9 cellular contexts compared by ENCODE assay signal in genomic region chr2:237922641-237923361, GRCh38. TPM values are rescaled to one million over a fixed set of nuclear protein-coding genes. Genes with fewer than 3 reads are reported as not detected.
A peak's percentile ranks its signal among the peaks of the same experiment; 100 is the strongest.
DNase-seq lines count a peak whose midpoint lies in the region; ATAC-seq and TF ChIP-seq lines count a peak whose summit lies in the region.
"Had no signal": no experiment of that assay in that cellular context is flagged by ENCODE, and none has a peak within 500 bp of the region (broad histone marks: within the 10 kb centered on the region; RNA-seq: fewer than 3 reads in every experiment).

No MANE protein-coding gene starts in this region.

- H3K36me3 Mint-ChIP-seq in activated CD4-positive, alpha-beta T cell treated with anti-CD3 and anti-CD28 coated beads for 36 hours (ENCODE audit: low read depth), result no peaks in the 10 kb centered on the region
- peaks cover 3% of the 10 kb centered on the region for H3K36me3 Mint-ChIP-seq in activated T-helper 1 cell treated with anti-CD3 and anti-CD28 coated beads, Interleukin-12 subunit alpha, Interleukin-12 subunit beta, Interleukin-2, Interleukin-4 antibody, amounts not matched to agents 30 ng/mL and 10 ng/mL and 1 ng/mL, durations not matched to agents 14 hours and 24 hours and 36 hours (ENCODE audit: low read depth)

- H3K27me3 ChIP-seq in right lobe of liver (no peaks in the 10 kb centered on the region), tibial artery (no peaks in the 10 kb centered on the region)

- 31% methylated on average over 4 of the region's 13 CpGs for WGBS in right lobe of liver (ENCODE audit: insufficient coverage, low coverage, low lambda C conversion rate, missing lambda C conversion rate)

- no peaks in the 10 kb centered on the region for H3K27me3 Mint-ChIP-seq in activated CD4-positive, alpha-beta T cell treated with anti-CD3 and anti-CD28 coated beads for 36 hours
- peaks cover 4% of the 10 kb centered on the region for H3K27me3 Mint-ChIP-seq in activated T-helper 1 cell treated with anti-CD3 and anti-CD28 coated beads, Interleukin-12 subunit alpha, Interleukin-12 subunit beta, Interleukin-2, Interleukin-4 antibody, amounts not matched to agents 30 ng/mL and 10 ng/mL and 1 ng/mL, durations not matched to agents 14 hours and 24 hours and 36 hours (ENCODE audit: insufficient read depth)

- peak; percentile 42 for ATAC-seq in activated CD4-positive, alpha-beta T cell treated with anti-CD3 and anti-CD28 coated beads for 36 hours
- ATAC-seq in right lobe of liver (peak; percentile 4 to 20 (median 14)), HG03521 (IDR thresholded peaks at IDR 0.05; ENCODE audit: unreplicated experiment) (no peak), GM19467 (IDR thresholded peaks at IDR 0.05; ENCODE audit: unreplicated experiment) (no peak)

- no peaks in the 10 kb centered on the region for H3K9me3 Mint-ChIP-seq in activated CD4-positive, alpha-beta T cell treated with anti-CD3 and anti-CD28 coated beads for 36 hours (ENCODE audit: low read depth)
- H3K9me3 Mint-ChIP-seq in activated T-helper 1 cell treated with anti-CD3 and anti-CD28 coated beads, Interleukin-12 subunit alpha, Interleukin-12 subunit beta, Interleukin-2, Interleukin-4 antibody, amounts not matched to agents 30 ng/mL and 10 ng/mL and 1 ng/mL, durations not matched to agents 14 hours and 24 hours and 36 hours, result peaks cover 1% of the 10 kb centered on the region

- H3K4me1 ChIP-seq in right lobe of liver (no peaks in the 10 kb centered on the region), tibial artery (peaks cover 0 to 46% (median 23%) of the 10 kb centered on the region in 4 donors)

- H3K27ac ChIP-seq in right lobe of liver (peak overlapping the region in 1 of 3 donors; percentile 6), tibial artery (peak overlapping the region; percentile 82 to 83)

- peak; percentile 41 for DNase-seq in activated CD4-positive, alpha-beta T cell treated with anti-CD3 and anti-CD28 coated beads for 36 hours
- no peak for DNase-seq in activated CD4-positive, alpha-beta T cell treated with anti-CD3 and anti-CD28 coated beads, Interleukin-2, amount 50 U/mL, for 1 hour
- DNase-seq in activated T-helper 1 cell treated with anti-CD3 and anti-CD28 coated beads, Interleukin-12 subunit alpha, Interleukin-12 subunit beta, Interleukin-2, Interleukin-4 antibody, amounts not matched to agents 30 ng/mL and 10 ng/mL and 1 ng/mL, durations not matched to agents 14 hours and 24 hours and 36 hours (ENCODE audit: low spot score), result no peak
- DNase-seq in right lobe of liver (no peak), tibial artery (peak in 1 of 2 donors; percentile 72), NCI-H774 (lab: John Stamatoyannopoulos, UW) (no peak)
- DNase-seq: NCI-H1417 treated with DMSO at 0.1 percent for 48 hours had no signal

- H3K4me1 Mint-ChIP-seq in activated CD4-positive, alpha-beta T cell treated with anti-CD3 and anti-CD28 coated beads for 36 hours, result peaks cover 20% of the 10 kb centered on the region
- peaks cover 38% of the 10 kb centered on the region for H3K4me1 Mint-ChIP-seq in activated T-helper 1 cell treated with anti-CD3 and anti-CD28 coated beads, Interleukin-12 subunit alpha, Interleukin-12 subunit beta, Interleukin-2, Interleukin-4 antibody, amounts not matched to agents 30 ng/mL and 10 ng/mL and 1 ng/mL, durations not matched to agents 14 hours and 24 hours and 36 hours (ENCODE audit: low read depth)

- CTCF ChIA-PET in activated CD4-positive, alpha-beta T cell treated with anti-CD3 and anti-CD28 coated beads for 36 hours (lab: Charles Lee), result interaction anchor here (0.6 to 1.7 kb wide), 16 partner anchors 11 to 367 kb away, joined by 3 to 6 read pairs (median 4); no protein-coding TSS in a partner anchor

- TF ChIP-seq POLR2A in right lobe of liver (IDR thresholded peaks at IDR 0.05), result no peak

- no peaks in the 10 kb centered on the region for H3K9me3 ChIP-seq in right lobe of liver
- no peaks in the 10 kb centered on the region for H3K9me3 ChIP-seq in tibial artery

- no peak overlapping the region for H3K4me3 ChIP-seq in right lobe of liver
- peak overlapping the region; percentile 43 to 44 for H3K4me3 ChIP-seq in tibial artery

- peak overlapping the region; percentile 17 for H3K27ac Mint-ChIP-seq in activated CD4-positive, alpha-beta T cell treated with anti-CD3 and anti-CD28 coated beads for 36 hours
- H3K27ac Mint-ChIP-seq in activated T-helper 1 cell treated with anti-CD3 and anti-CD28 coated beads, Interleukin-12 subunit alpha, Interleukin-12 subunit beta, Interleukin-2, Interleukin-4 antibody, amounts not matched to agents 30 ng/mL and 10 ng/mL and 1 ng/mL, durations not matched to agents 14 hours and 24 hours and 36 hours, result peak overlapping the region; percentile 29

- TF ChIP-seq CTCF in right lobe of liver (IDR thresholded peaks at IDR 0.05) (no peak), tibial artery (IDR thresholded peaks at IDR 0.05) (no peak)

- H3K4me3 Mint-ChIP-seq in activated CD4-positive, alpha-beta T cell treated with anti-CD3 and anti-CD28 coated beads for 36 hours, result no peak overlapping the region
- peak overlapping the region; percentile 39 for H3K4me3 Mint-ChIP-seq in activated T-helper 1 cell treated with anti-CD3 and anti-CD28 coated beads, Interleukin-12 subunit alpha, Interleukin-12 subunit beta, Interleukin-2, Interleukin-4 antibody, amounts not matched to agents 30 ng/mL and 10 ng/mL and 1 ng/mL, durations not matched to agents 14 hours and 24 hours and 36 hours

- POLR2A ChIA-PET in activated CD4-positive, alpha-beta T cell treated with anti-CD3 and anti-CD28 coated beads for 36 hours (lab: Charles Lee), result interaction anchor here (0.7 to 0.9 kb wide), 2 partner anchors 18 to 77 kb away, joined by 3 read pairs; no protein-coding TSS in a partner anchor

- intact Hi-C loops in activated CD4-positive, alpha-beta T cell treated with anti-CD3 and anti-CD28 coated beads for 36 hours (cut with DNase I, micrococcal nuclease), result loop anchor here in 1 of 2 experiments (2.0 kb wide), 1 partner anchor 44 kb away; the partner anchor contains the start of gene UBE2F
- intact Hi-C loops in activated T-helper 1 cell treated with anti-CD3 and anti-CD28 coated beads, Interleukin-12 subunit alpha, Interleukin-12 subunit beta, Interleukin-2, Interleukin-4 antibody, amounts not matched to agents 30 ng/mL and 10 ng/mL and 1 ng/mL, durations not matched to agents 14 hours and 24 hours and 36 hours (cut with micrococcal nuclease), result loop anchor here (1.0 to 2.0 kb wide), 4 partner anchors 44 to 138 kb away; partner anchors contain the start of genes RAMP1 and SCLY
- intact Hi-C loops in right lobe of liver (cut with DNase I) (no loop called here), tibial artery (cut with DNase I; ENCODE audit: low total_unique reads) (no loop called here)

- H3K36me3 ChIP-seq in right lobe of liver (no peaks in the 10 kb centered on the region), tibial artery (peaks cover 0 to 4% (median 0%) of the 10 kb centered on the region in 3 donors)

RNA-seq across cellular contexts. Expression of gene UBE2F, which starts 44.0 kb away (rescaled TPM):
- 10 to 100 TPM; 59.2 to 75.5 TPM for total RNA-seq in activated CD4-positive, alpha-beta T cell treated with anti-CD3 and anti-CD28 coated beads for 36 hours
- total RNA-seq in activated T-helper 1 cell treated with anti-CD3 and anti-CD28 coated beads, Interleukin-12 subunit alpha, Interleukin-12 subunit beta, Interleukin-2, Interleukin-4 antibody, amounts not matched to agents 30 ng/mL and 10 ng/mL and 1 ng/mL, durations not matched to agents 14 hours and 24 hours and 36 hours, result 121 TPM in 2 replicates
- total RNA-seq in right lobe of liver, result 10 to 100 TPM; 23.3 to 44.9 (median 28.3) TPM

Comparison
In these comparisons a context has a peak if more than half of its experiments do, and no peak if none do; other contexts are left out.
1. ATAC-seq: peak in activated CD4-positive, alpha-beta T cell treated with anti-CD3 and anti-CD28 coated beads for 36 hours (single experiment) and right lobe of liver (4 of 4); none in HG03521 (single experiment) and GM19467 (single experiment).
2. H3K4me3 ChIP-seq: peak in tibial artery (2 of 2); none in right lobe of liver (0 of 3).